9 cellular contexts compared by ENCODE assay signal in genomic region chr9:113808391-113809191, GRCh38.
DNase-seq lines count a peak whose midpoint lies in the region; ATAC-seq and TF ChIP-seq lines count a peak whose summit lies in the region.
"Had no signal": no experiment of that assay in that cellular context is flagged by ENCODE, and none has a peak within 500 bp of the region (broad histone marks: within the 10 kb centered on the region; RNA-seq: fewer than 3 reads in every experiment).

No MANE protein-coding gene starts in this region.

- H3K9me3 Mint-ChIP-seq in activated T-helper 2 cell treated with anti-CD3 and anti-CD28 coated beads, Interferon-gamma antibody, Interleukin-2, Interleukin-4, amounts not matched to agents 10 μg/mL and 5 μg/mL and 100 μg/mL, durations not matched to agents 14 hours and 24 hours and 36 hours, result no peaks in the 10 kb centered on the region
- H3K9me3 Mint-ChIP-seq in activated naive CD4-positive, alpha-beta T cell treated with anti-CD3 and anti-CD28 coated beads for 36 hours, result no peaks in the 10 kb centered on the region
- H3K9me3 Mint-ChIP-seq: naive thymus-derived CD8-positive, alpha-beta T cell had no signal

- H3K4me1 ChIP-seq in ascending aorta (peaks cover 3 to 8% of the 10 kb centered on the region in 2 donors), tibial artery (peaks cover 0 to 16% (median 12%) of the 10 kb centered on the region in 4 donors)

- peak overlapping the region; percentile 35 to 53 for H3K27ac ChIP-seq in ascending aorta
- peak overlapping the region; percentile 2 to 45 for H3K27ac ChIP-seq in tibial artery

- H3K36me3 ChIP-seq in ascending aorta (no peaks in the 10 kb centered on the region), tibial artery (no peaks in the 10 kb centered on the region)

- H3K27me3 ChIP-seq in ascending aorta (no peaks in the 10 kb centered on the region), tibial artery (no peaks in the 10 kb centered on the region)

- TF ChIP-seq CTCF in ascending aorta (IDR thresholded peaks at IDR 0.05) (no peak), tibial artery (IDR thresholded peaks at IDR 0.05) (no peak)

- H3K36me3 Mint-ChIP-seq in activated T-helper 2 cell treated with anti-CD3 and anti-CD28 coated beads, Interferon-gamma antibody, Interleukin-2, Interleukin-4, amounts not matched to agents 10 μg/mL and 5 μg/mL and 100 μg/mL, durations not matched to agents 14 hours and 24 hours and 36 hours (ENCODE audit: low read depth), result no peaks in the 10 kb centered on the region
- no peaks in the 10 kb centered on the region for H3K36me3 Mint-ChIP-seq in activated naive CD4-positive, alpha-beta T cell treated with anti-CD3 and anti-CD28 coated beads for 36 hours (ENCODE audit: low read depth)
- H3K36me3 Mint-ChIP-seq: naive thymus-derived CD8-positive, alpha-beta T cell had no signal

- H3K4me3 Mint-ChIP-seq in activated T-helper 2 cell treated with anti-CD3 and anti-CD28 coated beads, Interferon-gamma antibody, Interleukin-2, Interleukin-4, amounts not matched to agents 10 μg/mL and 5 μg/mL and 100 μg/mL, durations not matched to agents 14 hours and 24 hours and 36 hours (ENCODE audit: low read depth), result no peak overlapping the region
- H3K4me3 Mint-ChIP-seq in activated naive CD4-positive, alpha-beta T cell treated with anti-CD3 and anti-CD28 coated beads for 36 hours, result no peak overlapping the region
- H3K4me3 Mint-ChIP-seq: naive thymus-derived CD8-positive, alpha-beta T cell had no signal

- DNase-seq in HPDE6-E6E7 (ENCODE audit: extremely low spot score) (peak; percentile 62), ascending aorta (ENCODE audit: low spot score in 2 of 2) (peak in 1 of 2 donors; percentile 85), left ventricle myocardium superior (no peak), tibial artery (peak; percentile 64 to 82), NCI-H1092 treated with DMSO at 0.1 percent for 48 hours (lab: John Stamatoyannopoulos, UW) (no peak)
- DNase-seq in activated T-helper 2 cell treated with anti-CD3 and anti-CD28 coated beads, Interferon-gamma antibody, Interleukin-2, Interleukin-4, amounts not matched to agents 10 μg/mL and 5 μg/mL and 100 μg/mL, durations not matched to agents 14 hours and 24 hours and 36 hours (ENCODE audit: low spot score), result no peak
- DNase-seq in activated naive CD4-positive, alpha-beta T cell treated with anti-CD3 and anti-CD28 coated beads for 36 hours, result no peak
- DNase-seq: naive thymus-derived CD8-positive, alpha-beta T cell had no signal

- intact Hi-C loops in ascending aorta (cut with DNase I), result loop anchor here (2.0 to 10.0 kb wide), 3 partner anchors 154 to 264 kb away; no protein-coding TSS in a partner anchor
- intact Hi-C loops in left ventricle myocardium superior (cut with micrococcal nuclease), result no loop called here
- intact Hi-C loops in tibial artery (cut with DNase I; ENCODE audit: low total_unique reads), result loop anchor here (5.0 kb wide), 2 partner anchors 64 to 189 kb away; no protein-coding TSS in a partner anchor
- intact Hi-C loops in activated T-helper 2 cell treated with anti-CD3 and anti-CD28 coated beads, Interferon-gamma antibody, Interleukin-2, Interleukin-4, amounts not matched to agents 10 μg/mL and 5 μg/mL and 100 μg/mL, durations not matched to agents 14 hours and 24 hours and 36 hours (cut with micrococcal nuclease), result loop anchor here (5.0 to 10.0 kb wide), 2 partner anchors 154 to 226 kb away; no protein-coding TSS in a partner anchor
- intact Hi-C loops in activated naive CD4-positive, alpha-beta T cell treated with anti-CD3 and anti-CD28 coated beads for 36 hours (cut with micrococcal nuclease), result loop anchor here (10.0 kb wide), 1 partner anchor 226 kb away; no protein-coding TSS in a partner anchor

- H3K27ac Mint-ChIP-seq in activated T-helper 2 cell treated with anti-CD3 and anti-CD28 coated beads, Interferon-gamma antibody, Interleukin-2, Interleukin-4, amounts not matched to agents 10 μg/mL and 5 μg/mL and 100 μg/mL, durations not matched to agents 14 hours and 24 hours and 36 hours, result no peak overlapping the region
- H3K27ac Mint-ChIP-seq in activated naive CD4-positive, alpha-beta T cell treated with anti-CD3 and anti-CD28 coated beads for 36 hours, result no peak overlapping the region
- H3K27ac Mint-ChIP-seq: naive thymus-derived CD8-positive, alpha-beta T cell had no signal

- H3K4me3 ChIP-seq in ascending aorta (no peak overlapping the region), tibial artery (no peak overlapping the region)
- H3K4me3 ChIP-seq: GM12878 had no signal

- H3K9me3 ChIP-seq in ascending aorta (no peaks in the 10 kb centered on the region), tibial artery (no peaks in the 10 kb centered on the region)

- peak; percentile 89 for ATAC-seq in left ventricle myocardium superior
- ATAC-seq: GM12878; naive thymus-derived CD8-positive, alpha-beta T cell had no signal

- H3K27me3 Mint-ChIP-seq in activated T-helper 2 cell treated with anti-CD3 and anti-CD28 coated beads, Interferon-gamma antibody, Interleukin-2, Interleukin-4, amounts not matched to agents 10 μg/mL and 5 μg/mL and 100 μg/mL, durations not matched to agents 14 hours and 24 hours and 36 hours (ENCODE audit: low read depth), result peaks cover 4% of the 10 kb centered on the region
- peaks cover 8% of the 10 kb centered on the region for H3K27me3 Mint-ChIP-seq in activated naive CD4-positive, alpha-beta T cell treated with anti-CD3 and anti-CD28 coated beads for 36 hours (ENCODE audit: low read depth)

- no peaks in the 10 kb centered on the region for H3K4me1 Mint-ChIP-seq in activated T-helper 2 cell treated with anti-CD3 and anti-CD28 coated beads, Interferon-gamma antibody, Interleukin-2, Interleukin-4, amounts not matched to agents 10 μg/mL and 5 μg/mL and 100 μg/mL, durations not matched to agents 14 hours and 24 hours and 36 hours (ENCODE audit: low read depth)
- H3K4me1 Mint-ChIP-seq in activated naive CD4-positive, alpha-beta T cell treated with anti-CD3 and anti-CD28 coated beads for 36 hours (ENCODE audit: low read depth), result no peaks in the 10 kb centered on the region

- CTCF ChIA-PET in activated naive CD4-positive, alpha-beta T cell treated with anti-CD3 and anti-CD28 coated beads for 36 hours (lab: Charles Lee), result interaction anchor here (0.6 to 3.0 kb wide), 12 partner anchors 7 to 484 kb away, joined by 3 to 12 read pairs (median 4); partner anchors contain the start of gene ZNF618

Comparison
In these comparisons a context has a peak if more than half of its experiments do, and no peak if none do; other contexts are left out.
1. DNase-seq: peak in HPDE6-E6E7 (single experiment) and tibial artery (2 of 2); none in left ventricle myocardium superior (single experiment), activated T-helper 2 cell treated with anti-CD3 and anti-CD28 coated beads, Interferon-gamma antibody, Interleukin-2, Interleukin-4, amounts not matched to agents 10 μg/mL and 5 μg/mL and 100 μg/mL, durations not matched to agents 14 hours and 24 hours and 36 hours (single experiment), NCI-H1092 treated with DMSO at 0.1 percent for 48 hours (single experiment) and activated naive CD4-positive, alpha-beta T cell treated with anti-CD3 and anti-CD28 coated beads for 36 hours (single experiment).